25 cellular contexts compared by ENCODE assay signal in the genomic region with DNA sequence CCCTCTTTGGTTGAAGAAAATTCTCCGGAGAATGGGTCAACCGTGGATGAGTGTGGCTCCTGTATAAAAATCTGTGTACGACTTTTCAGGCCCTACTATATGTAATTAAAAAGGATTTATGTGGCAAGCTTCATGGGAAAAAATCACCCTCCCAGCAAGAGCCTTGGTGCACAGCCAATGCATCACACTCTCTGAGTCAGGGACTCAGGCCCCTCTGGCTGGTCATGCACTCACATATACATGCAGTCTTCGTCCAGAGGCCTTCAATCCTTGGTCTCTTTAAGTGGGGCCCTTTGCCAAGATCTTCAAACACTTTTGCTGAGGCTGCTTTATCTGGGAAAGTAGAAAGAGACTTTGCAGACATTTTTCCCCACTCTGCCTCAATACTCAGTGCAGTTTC.
"Had no signal": no experiment of that assay in that cellular context is flagged by ENCODE, and none has a peak within 500 bp of the region (broad histone marks: within the 10 kb centered on the region; RNA-seq: fewer than 3 reads in every experiment).

No MANE protein-coding gene starts in this region.

- H3K27me3 Mint-ChIP-seq: activated CD4-positive, alpha-beta T cell treated with anti-CD3 and anti-CD28 coated beads, Interleukin-2, amount 10 ng/mL, durations not matched to agents 7 days and 5 days; activated CD8-positive, alpha-beta memory T cell treated with anti-CD3 and anti-CD28 coated beads, Interleukin-2, amount 10 ng/mL, durations not matched to agents 7 days and 5 days; activated CD8-positive, alpha-beta T cell treated with anti-CD3 and anti-CD28 coated beads for 36 hours; activated naive CD4-positive, alpha-beta T cell treated with anti-CD3 and anti-CD28 coated beads, Interleukin-2, amount 10 ng/mL, durations not matched to agents 7 days and 5 days; activated naive CD8-positive, alpha-beta T cell treated with anti-CD3 and anti-CD28 coated beads, Interleukin-2, amount 50 U/mL, for 24 hours; effector memory CD8-positive, alpha-beta T cell; natural killer cell treated with Interleukin-12 subunit alpha and Interleukin-12 subunit beta and Interleukin-15 and Interleukin-18, amount 100 ng/mL, for 72 hours; stimulated activated naive B cell treated with anti-CD40 and anti-IgM and Interleukin-4, amounts not matched to agents 10 μg/mL and 1 μg/mL and 100 μg/mL, for 72 hours; T-cell had no signal

- H3K27ac Mint-ChIP-seq: activated CD4-positive, alpha-beta T cell treated with anti-CD3 and anti-CD28 coated beads, Interleukin-2, amount 10 ng/mL, durations not matched to agents 7 days and 5 days; activated CD8-positive, alpha-beta memory T cell treated with anti-CD3 and anti-CD28 coated beads, Interleukin-2, amount 10 ng/mL, durations not matched to agents 7 days and 5 days; activated CD8-positive, alpha-beta T cell treated with anti-CD3 and anti-CD28 coated beads for 36 hours; activated naive CD4-positive, alpha-beta T cell treated with anti-CD3 and anti-CD28 coated beads, Interleukin-2, amount 10 ng/mL, durations not matched to agents 7 days and 5 days; activated naive CD8-positive, alpha-beta T cell treated with anti-CD3 and anti-CD28 coated beads, Interleukin-2, amount 50 U/mL, for 24 hours; effector memory CD8-positive, alpha-beta T cell; natural killer cell treated with Interleukin-12 subunit alpha and Interleukin-12 subunit beta and Interleukin-15 and Interleukin-18, amount 100 ng/mL, for 72 hours; stimulated activated naive B cell treated with anti-CD40 and anti-IgM and Interleukin-4, amounts not matched to agents 10 μg/mL and 1 μg/mL and 100 μg/mL, for 72 hours; T-cell; T-helper 2 cell treated with Interferon-gamma antibody and Interleukin-4, amounts not matched to agents 5 μg/mL and 100 μg/mL, for 36 hours had no signal

- H3K4me1 ChIP-seq: esophagus muscularis mucosa, parathyroid adenoma, right lobe of liver, transverse colon, vagina had no signal

- H3K27me3 ChIP-seq: esophagus muscularis mucosa, right lobe of liver, transverse colon, vagina had no signal

- H3K4me1 Mint-ChIP-seq: activated CD4-positive, alpha-beta T cell treated with anti-CD3 and anti-CD28 coated beads, Interleukin-2, amount 10 ng/mL, durations not matched to agents 7 days and 5 days; activated CD8-positive, alpha-beta memory T cell treated with anti-CD3 and anti-CD28 coated beads, Interleukin-2, amount 10 ng/mL, durations not matched to agents 7 days and 5 days; activated naive CD4-positive, alpha-beta T cell treated with anti-CD3 and anti-CD28 coated beads, Interleukin-2, amount 10 ng/mL, durations not matched to agents 7 days and 5 days; activated naive CD8-positive, alpha-beta T cell treated with anti-CD3 and anti-CD28 coated beads, Interleukin-2, amount 50 U/mL, for 24 hours; stimulated activated naive B cell treated with anti-CD40 and anti-IgM and Interleukin-4, amounts not matched to agents 10 μg/mL and 1 μg/mL and 100 μg/mL, for 72 hours; T-cell had no signal

- H3K36me3 Mint-ChIP-seq: activated CD8-positive, alpha-beta memory T cell treated with anti-CD3 and anti-CD28 coated beads, Interleukin-2, amount 10 ng/mL, durations not matched to agents 7 days and 5 days; activated naive CD4-positive, alpha-beta T cell treated with anti-CD3 and anti-CD28 coated beads, Interleukin-2, amount 10 ng/mL, durations not matched to agents 7 days and 5 days; natural killer cell treated with Interleukin-12 subunit alpha and Interleukin-12 subunit beta and Interleukin-15 and Interleukin-18, amount 100 ng/mL, for 72 hours; stimulated activated naive B cell treated with anti-CD40 and anti-IgM and Interleukin-4, amounts not matched to agents 10 μg/mL and 1 μg/mL and 100 μg/mL, for 72 hours; T-cell had no signal

- H3K27ac ChIP-seq: esophagus muscularis mucosa, parathyroid adenoma, right lobe of liver, skin epidermis, transverse colon, vagina, WERI-Rb-1 had no signal

- H3K9me3 ChIP-seq: right lobe of liver, transverse colon, vagina had no signal

- H3K4me3 Mint-ChIP-seq: activated CD4-positive, alpha-beta T cell treated with anti-CD3 and anti-CD28 coated beads, Interleukin-2, amount 10 ng/mL, durations not matched to agents 7 days and 5 days; activated CD8-positive, alpha-beta memory T cell treated with anti-CD3 and anti-CD28 coated beads, Interleukin-2, amount 10 ng/mL, durations not matched to agents 7 days and 5 days; activated CD8-positive, alpha-beta T cell treated with anti-CD3 and anti-CD28 coated beads for 36 hours; activated naive CD4-positive, alpha-beta T cell treated with anti-CD3 and anti-CD28 coated beads, Interleukin-2, amount 10 ng/mL, durations not matched to agents 7 days and 5 days; activated naive CD8-positive, alpha-beta T cell treated with anti-CD3 and anti-CD28 coated beads, Interleukin-2, amount 50 U/mL, for 24 hours; effector memory CD8-positive, alpha-beta T cell; natural killer cell treated with Interleukin-12 subunit alpha and Interleukin-12 subunit beta and Interleukin-15 and Interleukin-18, amount 100 ng/mL, for 72 hours; stimulated activated naive B cell treated with anti-CD40 and anti-IgM and Interleukin-4, amounts not matched to agents 10 μg/mL and 1 μg/mL and 100 μg/mL, for 72 hours; T-cell; T-helper 2 cell treated with Interferon-gamma antibody and Interleukin-4, amounts not matched to agents 5 μg/mL and 100 μg/mL, for 36 hours had no signal

- DNase-seq: activated CD4-positive, alpha-beta T cell treated with anti-CD3 and anti-CD28 coated beads, Interleukin-2, amount 10 ng/mL, durations not matched to agents 7 days and 5 days; activated CD4-positive, CD25-positive, alpha-beta regulatory T cell treated with anti-CD3 and anti-CD28 coated beads, Interleukin-2, amount 50 U/mL, for 72 hours; activated CD8-positive, alpha-beta memory T cell treated with anti-CD3 and anti-CD28 coated beads, Interleukin-2, amount 10 ng/mL, durations not matched to agents 7 days and 5 days; activated CD8-positive, alpha-beta T cell treated with anti-CD3 and anti-CD28 coated beads for 36 hours; activated effector memory CD4-positive, alpha-beta T cell treated with anti-CD3 and anti-CD28 coated beads, Interleukin-2, amount 50 U/mL, for 16 hours; activated naive CD4-positive, alpha-beta T cell treated with anti-CD3 and anti-CD28 coated beads, Interleukin-2, amount 10 ng/mL, durations not matched to agents 7 days and 5 days; activated naive CD8-positive, alpha-beta T cell treated with anti-CD3 and anti-CD28 coated beads, Interleukin-2, amount 50 U/mL, for 24 hours; activated T-cell treated with anti-CD3 and anti-CD28 coated beads for 4 hours; effector memory CD8-positive, alpha-beta T cell; hypothalamus; left cardiac atrium; midbrain; right lobe of liver; stimulated activated CD4-positive, alpha-beta T cell treated with anti-CD3 and anti-CD28 coated beads, Interleukin-2, amount 100 ng/mL, for 24 hours; stimulated activated naive B cell treated with anti-CD40 and anti-IgM and Interleukin-4, amounts not matched to agents 10 μg/mL and 1 μg/mL and 100 μg/mL, for 72 hours; T-cell; transverse colon; WERI-Rb-1 had no signal

- H3K36me3 ChIP-seq: esophagus muscularis mucosa, right lobe of liver, transverse colon, vagina, WERI-Rb-1 had no signal

- H3K9me3 Mint-ChIP-seq: activated CD4-positive, alpha-beta T cell treated with anti-CD3 and anti-CD28 coated beads, Interleukin-2, amount 10 ng/mL, durations not matched to agents 7 days and 5 days; activated CD8-positive, alpha-beta T cell treated with anti-CD3 and anti-CD28 coated beads for 36 hours; activated naive CD8-positive, alpha-beta T cell treated with anti-CD3 and anti-CD28 coated beads, Interleukin-2, amount 50 U/mL, for 24 hours; T-helper 2 cell treated with Interferon-gamma antibody and Interleukin-4, amounts not matched to agents 5 μg/mL and 100 μg/mL, for 36 hours had no signal

- H3K4me3 ChIP-seq: esophagus muscularis mucosa, lung, right lobe of liver, skin epidermis, transverse colon, vagina had no signal

- ATAC-seq: activated CD8-positive, alpha-beta memory T cell treated with anti-CD3 and anti-CD28 coated beads, Interleukin-2, amount 10 ng/mL, durations not matched to agents 7 days and 5 days; activated CD8-positive, alpha-beta T cell treated with anti-CD3 and anti-CD28 coated beads for 36 hours; activated naive CD8-positive, alpha-beta T cell treated with anti-CD3 and anti-CD28 coated beads, Interleukin-2, amount 50 U/mL, for 24 hours; effector memory CD8-positive, alpha-beta T cell; left cardiac atrium; natural killer cell treated with Interleukin-12 subunit alpha and Interleukin-12 subunit beta and Interleukin-15 and Interleukin-18, amount 100 ng/mL, for 72 hours; right lobe of liver; stimulated activated naive B cell treated with anti-CD40 and anti-IgM and Interleukin-4, amounts not matched to agents 10 μg/mL and 1 μg/mL and 100 μg/mL, for 72 hours; T-cell had no signal
